ENCODE assay signal across 27 cellular contexts in the genomic region with DNA sequence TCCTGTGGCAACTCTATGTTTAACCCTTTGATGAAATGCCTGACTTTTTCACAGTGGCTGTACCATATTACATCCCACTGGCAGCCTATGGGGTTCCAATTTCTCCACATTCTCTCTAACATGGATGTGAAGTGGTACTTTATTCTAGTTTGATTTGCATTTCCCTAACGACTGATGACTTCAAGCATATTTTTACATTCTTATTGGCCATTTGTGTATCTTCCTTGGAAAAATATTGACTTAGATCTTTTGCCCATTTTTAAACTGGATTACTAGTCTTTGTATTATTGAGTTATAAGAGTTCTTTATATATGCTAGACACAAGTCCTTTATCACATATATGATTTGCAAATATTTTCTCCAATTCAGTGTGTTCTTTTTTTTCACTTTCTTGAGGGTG. TPM values are rescaled to one million over a fixed set of nuclear protein-coding genes. Genes with fewer than 3 reads are reported as not detected.
"Had no signal": no experiment of that assay in that cellular context is flagged by ENCODE, and none has a peak within 500 bp of the region (broad histone marks: within the 10 kb centered on the region; RNA-seq: fewer than 3 reads in every experiment).

No MANE protein-coding gene starts in this region.

- H3K4me2 ChIP-seq: neural progenitor cell had no signal

- H2AFZ ChIP-seq: neural progenitor cell had no signal

- H3K27ac ChIP-seq: left ventricle myocardium inferior, neural progenitor cell, neutrophil, right atrium auricular region, right lobe of liver, stomach, testis, thyroid gland, transverse colon, upper lobe of left lung, vagina had no signal

- H3K9me3 ChIP-seq: neutrophil, right lobe of liver, testis, thyroid gland, transverse colon, vagina had no signal

- H3K27me3 ChIP-seq: neural progenitor cell, neutrophil, right atrium auricular region, right lobe of liver, stomach, testis, thyroid gland, upper lobe of left lung, vagina had no signal

- DNase-seq: islet precursor cell; left ventricle myocardium inferior; mesendoderm; naive B cell; natural killer cell; nephron progenitor cell; occipital lobe; right lobe of liver; stimulated activated CD4-positive, alpha-beta T cell treated with anti-CD3 and anti-CD28 coated beads, Interleukin-12 subunit alpha, Interleukin-12 subunit beta, amount 100 ng/mL, for 4 hours; stimulated activated CD4-positive, alpha-beta T cell treated with anti-CD3 and anti-CD28 coated beads, Interleukin-15, amount 100 ng/mL, for 24 hours; stimulated activated CD4-positive, alpha-beta T cell treated with anti-CD3 and anti-CD28 coated beads, Interleukin-2, amount 100 ng/mL, for 24 hours; stimulated activated CD4-positive, alpha-beta T cell treated with anti-CD3 and anti-CD28 coated beads, Interleukin-4, amount 100 ng/mL, for 1 hour; stimulated activated naive B cell treated with anti-CD40 and anti-IgM and Interleukin-4, amounts not matched to agents 10 μg/mL and 1 μg/mL and 100 μg/mL, for 72 hours; stimulated activated naive CD8-positive, alpha-beta T cell treated with anti-CD3 and anti-CD28 coated beads, Interleukin-15, Interleukin-2, amounts not matched to agents 100 U/mL and 50 U/mL, for 24 hours; stomach; testis; thyroid gland; transverse colon; upper lobe of left lung had no signal

- H3K36me3 ChIP-seq: left ventricle myocardium inferior, neural progenitor cell, neutrophil, right atrium auricular region, right lobe of liver, stomach, thyroid gland, transverse colon, upper lobe of left lung, vagina had no signal

- H3K4me1 ChIP-seq: neural progenitor cell, right lobe of liver, testis, thyroid gland, transverse colon had no signal

- H3K4me3 Mint-ChIP-seq: mesothelial cell of epicardium; natural killer cell; nephron progenitor cell; neural progenitor cell; stimulated activated naive B cell treated with anti-CD40 and anti-IgM and Interleukin-4, amounts not matched to agents 10 μg/mL and 1 μg/mL and 100 μg/mL, for 72 hours had no signal

- H3K27me3 Mint-ChIP-seq: naive B cell; progenitor cell of endocrine pancreas; stimulated activated naive B cell treated with anti-CD40 and anti-IgM and Interleukin-4, amounts not matched to agents 10 μg/mL and 1 μg/mL and 100 μg/mL, for 72 hours had no signal

- ATAC-seq: natural killer cell; right lobe of liver; stimulated activated naive B cell treated with anti-CD40 and anti-IgM and Interleukin-4, amounts not matched to agents 10 μg/mL and 1 μg/mL and 100 μg/mL, for 72 hours; stimulated activated naive CD8-positive, alpha-beta T cell treated with anti-CD3 and anti-CD28 coated beads, Interleukin-15, Interleukin-2, amounts not matched to agents 100 U/mL and 50 U/mL, for 24 hours had no signal

- H3K4me3 ChIP-seq: left ventricle myocardium inferior, lung, neural progenitor cell, right atrium auricular region, right lobe of liver, stomach, testis, thyroid gland, transverse colon, upper lobe of left lung, vagina had no signal

- H3K27ac Mint-ChIP-seq: mesothelial cell of epicardium; naive B cell; natural killer cell; nephron progenitor cell; neural progenitor cell; progenitor cell of endocrine pancreas; stimulated activated naive B cell treated with anti-CD40 and anti-IgM and Interleukin-4, amounts not matched to agents 10 μg/mL and 1 μg/mL and 100 μg/mL, for 72 hours had no signal

- H3K9ac ChIP-seq: neural progenitor cell had no signal

- H3K36me3 Mint-ChIP-seq: mesothelial cell of epicardium; naive B cell; neural progenitor cell; stimulated activated naive B cell treated with anti-CD40 and anti-IgM and Interleukin-4, amounts not matched to agents 10 μg/mL and 1 μg/mL and 100 μg/mL, for 72 hours had no signal

RNA-seq across cellular contexts. Expression of gene RAB39B, which starts 2.2 kb away (rescaled TPM):
- total RNA-seq: pulmonary artery endothelial cell had no signal
